Comparison of ENCODE assay signal across 8 cellular contexts in the genomic region with DNA sequence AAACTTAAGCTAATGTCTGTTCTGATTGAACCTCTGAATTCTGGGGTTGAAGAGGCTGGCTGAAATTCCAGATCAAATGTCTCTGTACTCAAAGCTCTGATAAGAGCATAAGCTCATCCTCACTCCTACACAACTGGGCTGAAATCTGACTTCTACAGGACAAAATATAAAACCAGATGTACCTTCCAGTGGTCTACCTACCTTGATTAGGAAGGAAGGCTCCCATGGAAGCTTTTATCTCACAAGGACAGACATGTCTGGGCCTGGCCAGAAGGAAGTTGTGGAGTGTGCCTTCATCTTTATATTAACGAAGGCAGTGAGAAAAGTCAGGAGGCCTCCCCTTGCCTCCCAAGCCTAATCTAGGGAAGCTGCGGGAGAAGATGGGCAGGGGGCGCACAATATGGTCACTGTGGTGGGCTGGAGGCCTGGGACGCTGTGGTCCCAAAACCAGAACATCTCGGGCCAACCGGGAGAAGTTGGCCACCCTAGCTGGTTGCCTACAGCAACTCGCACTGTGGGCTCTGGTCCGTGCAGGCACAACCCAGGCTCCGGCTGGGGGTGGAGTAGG. TPM values are rescaled to one million over a fixed set of nuclear protein-coding genes. Genes with fewer than 3 reads are reported as not detected.
DNase-seq lines count a peak whose midpoint lies in the region; ATAC-seq and TF ChIP-seq lines count a peak whose summit lies in the region.

No MANE protein-coding gene starts in this region.

- H3K9me3 ChIP-seq in AG04450 (ENCODE audit: control insufficient read depth, insufficient read depth, low read length) (no peaks in the 10 kb centered on the region; the same call in 1 of the 2 replicates), SU-DHL-6 (ENCODE audit: insufficient read depth, low read length) (no peaks in the 10 kb centered on the region), sigmoid colon (no peaks in the 10 kb centered on the region)

- no peak for TF ChIP-seq POLR2A in sigmoid colon (IDR thresholded peaks at IDR 0.05)

- H2AFZ ChIP-seq in SU-DHL-6 (ENCODE audit: low read depth, low read length, severe bottlenecking) = no peak overlapping the region

- peaks cover 0 to 25% (median 14%) of the 10 kb centered on the region in 4 donors for H3K4me1 ChIP-seq in sigmoid colon

- POLR2A ChIA-PET in AG04450 (lab: Yijun Ruan, JAX) = interaction anchor here (0.6 to 1.7 kb wide), 4 partner anchors 13 to 82 kb away, joined by 3 to 7 read pairs (median 5); partner anchors contain the start of genes GNA13 and LRRC37A3

- no peaks in the 10 kb centered on the region for H4K20me1 ChIP-seq in SU-DHL-6 (ENCODE audit: low read depth, low read length)

- H3K36me3 ChIP-seq in SU-DHL-6 (ENCODE audit: low read length) (0 out of 2 replicates have a peak, but pooled peaks cover 9% of the 10 kb centered on the region), sigmoid colon (peaks cover 0 to 20% (median 0%) of the 10 kb centered on the region in 4 donors)

- peaks cover 86% of the 10 kb centered on the region for H3F3A ChIP-seq in SU-DHL-6 (ENCODE audit: insufficient read depth)

- CTCF ChIA-PET in AG04450 (lab: Charles Lee) = interaction anchor here (0.9 to 1.0 kb wide), 3 partner anchors 55 to 125 kb away, joined by 3 read pairs; partner anchors contain the start of gene LRRC37A3

- H3K27me3 ChIP-seq in AG04450 (ENCODE audit: control insufficient read depth, insufficient read depth, low read length) (no peaks in the 10 kb centered on the region), SU-DHL-6 (ENCODE audit: low read length) (no peaks in the 10 kb centered on the region), sigmoid colon (no peaks in the 10 kb centered on the region)

- H3K9me2 ChIP-seq in SU-DHL-6 (replicated peaks; ENCODE audit: insufficient read depth, low read length) = no peaks in the 10 kb centered on the region

- peaks cover 33% of the 10 kb centered on the region for H3K79me2 ChIP-seq in SU-DHL-6 (ENCODE audit: insufficient read depth, low read length)

- peak overlapping the region; percentile 95 for H3K9ac ChIP-seq in SU-DHL-6 (ENCODE audit: low read length)

- WGBS in sigmoid colon, 2 donors = 4 to 7% methylated on average over 9 of the region's 9 CpGs

- H3K4me3 ChIP-seq in AG04450 (ENCODE audit: low read depth, low read length) = peak overlapping the region; percentile 70
- H3K4me3 ChIP-seq in SU-DHL-6 (ENCODE audit: insufficient read depth, low read length, poor library complexity, severe bottlenecking) = peak overlapping the region; percentile 58
- H3K4me3 ChIP-seq in fibroblast of mammary gland (ENCODE audit: control insufficient read depth, low read depth, low read length) = peak overlapping the region; percentile 63
- peak overlapping the region; percentile 66 to 89 (median 82) for H3K4me3 ChIP-seq in sigmoid colon

- intact Hi-C loops in sigmoid colon (cut with DNase I) (loop anchor here (2.0 kb wide), 2 partner anchors 82 to 126 kb away; partner anchors contain the start of gene GNA13), posterior cingulate gyrus (cut with DNase I) (loop anchor here (1.0 to 10.0 kb wide), 3 partner anchors 81 to 160 kb away; partner anchors contain the start of genes GNA13 and RGS9)

- DNase-seq in AG04450 (ENCODE audit: low read depth, low spot score) (no peak), fibroblast of mammary gland (ENCODE audit: low read depth) (no peak), sigmoid colon (no peak), SK-N-DZ (ENCODE audit: low spot score) (no peak), posterior cingulate gyrus (no peak)

- peak overlapping the region; percentile 89 for H3K4me2 ChIP-seq in SU-DHL-6 (ENCODE audit: low read depth, low read length, poor library complexity, severe bottlenecking)

- ATAC-seq in GM21526 (IDR thresholded peaks at IDR 0.05; ENCODE audit: low FRiP score, unreplicated experiment) (peak; percentile 1), HG02588 (IDR thresholded peaks at IDR 0.05; ENCODE audit: unreplicated experiment) (no peak)

- H3K27ac ChIP-seq in AG04450 (ENCODE audit: low read depth, low read length) = peak overlapping the region; percentile 84
- H3K27ac ChIP-seq in SU-DHL-6 (ENCODE audit: low read depth, low read length) = peak overlapping the region; percentile 99
- H3K27ac ChIP-seq in sigmoid colon = peak overlapping the region; percentile 95 to 99 (median 99)

- TF ChIP-seq CTCF in AG04450 (IDR thresholded peaks at IDR 0.05; ENCODE audit: low read depth, low read length) = no peak
- no peak for TF ChIP-seq CTCF in SU-DHL-6 (IDR thresholded peaks at IDR 0.05; ENCODE audit: insufficient read depth, low read length, poor library complexity, severe bottlenecking)
- TF ChIP-seq CTCF in fibroblast of mammary gland (conservative IDR thresholded peaks at IDR 0.05; ENCODE audit: control insufficient read depth, insufficient read depth, low read depth, low read length) = no peak
- TF ChIP-seq CTCF in sigmoid colon (IDR thresholded peaks at IDR 0.05) = no peak

- no peak for TF ChIP-seq EP300 in sigmoid colon (IDR thresholded peaks at IDR 0.05)

RNA-seq across cellular contexts. Expression of gene LRRC37A3, which starts 55.6 kb away (rescaled TPM):
- polyA plus RNA-seq in AG04450 (2011; rRNA removed) = 2.3 and 3.5 TPM in 2 replicates
- 5.3 and 8.7 TPM in 2 replicates for polyA minus RNA-seq in AG04450 (2011; rRNA and poly(A)+ RNA removed)
- total RNA-seq in sigmoid colon = 10 to 100 TPM in 1 of 4 donors, 1 to 10 TPM in 3; 3.9 to 17.7 (median 4.5) TPM
- 1 to 10 TPM in 1 of 3 donors, not detected in 2; 2.2 TPM for polyA plus RNA-seq in sigmoid colon
- polyA plus RNA-seq in SK-N-DZ (2014; cell fraction: cytosol; rRNA removed) = 0.73 and 1.0 TPM in 2 replicates
- 1.9 and 4.9 TPM in 2 replicates for polyA plus RNA-seq in SK-N-DZ (2014; cell fraction: nucleus; rRNA removed)
